Comparison of ENCODE assay signal across 1 cellular context in the genomic region with DNA sequence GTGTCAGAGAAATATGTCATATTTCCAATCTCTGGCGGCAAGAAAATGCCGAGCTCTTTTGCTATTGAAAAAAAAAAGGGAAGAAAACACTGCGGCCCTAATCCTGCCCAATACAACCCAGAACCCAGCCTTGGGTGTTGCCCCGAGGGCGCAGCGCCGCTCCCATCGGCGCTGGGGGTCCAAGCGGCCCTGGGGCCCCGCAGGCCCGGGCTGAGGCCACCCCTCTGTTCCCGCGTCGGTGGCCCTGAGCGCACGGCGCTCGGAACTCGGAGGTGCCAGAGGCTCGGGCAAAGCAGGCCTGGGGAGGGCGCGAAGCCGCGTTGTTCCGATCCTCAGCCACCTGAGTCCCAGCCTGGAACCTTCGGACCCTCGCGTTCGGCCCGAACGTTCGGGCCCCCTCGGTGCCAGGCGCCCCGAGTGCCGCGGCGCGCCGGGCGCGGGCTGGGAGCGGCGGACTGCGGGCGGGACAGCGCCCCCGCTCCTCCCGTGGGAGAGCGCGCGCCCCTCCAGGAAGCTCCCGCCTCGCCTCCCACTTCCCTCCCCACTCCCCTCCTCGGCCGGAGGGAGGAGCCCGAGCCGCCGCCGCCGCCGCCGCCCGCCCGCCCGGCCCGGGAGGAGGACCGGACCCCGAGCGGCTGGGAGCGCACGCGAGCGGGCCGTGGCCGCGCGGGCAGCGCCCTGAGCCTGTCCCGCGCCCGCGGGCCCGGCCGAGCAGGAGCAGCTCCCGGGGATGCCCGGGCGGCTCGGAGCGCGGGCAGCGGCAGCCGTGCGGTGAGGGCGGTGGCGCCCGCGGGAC.
A peak's percentile ranks its signal among the peaks of the same experiment; 100 is the strongest.
TF ChIP-seq lines count a peak whose summit lies in the region.

A gene (plus strand): TSS at position 594 of the 796 bp plus-strand sequence. CDS start 18,160 bp downstream, outside the sequence.

TF ChIP-seq in K562, 482 proteins besides CTCF, POLR2A, EP300 and RAD21 (continued from another document and continues in another):
- TF ChIP-seq, protein P1, sequence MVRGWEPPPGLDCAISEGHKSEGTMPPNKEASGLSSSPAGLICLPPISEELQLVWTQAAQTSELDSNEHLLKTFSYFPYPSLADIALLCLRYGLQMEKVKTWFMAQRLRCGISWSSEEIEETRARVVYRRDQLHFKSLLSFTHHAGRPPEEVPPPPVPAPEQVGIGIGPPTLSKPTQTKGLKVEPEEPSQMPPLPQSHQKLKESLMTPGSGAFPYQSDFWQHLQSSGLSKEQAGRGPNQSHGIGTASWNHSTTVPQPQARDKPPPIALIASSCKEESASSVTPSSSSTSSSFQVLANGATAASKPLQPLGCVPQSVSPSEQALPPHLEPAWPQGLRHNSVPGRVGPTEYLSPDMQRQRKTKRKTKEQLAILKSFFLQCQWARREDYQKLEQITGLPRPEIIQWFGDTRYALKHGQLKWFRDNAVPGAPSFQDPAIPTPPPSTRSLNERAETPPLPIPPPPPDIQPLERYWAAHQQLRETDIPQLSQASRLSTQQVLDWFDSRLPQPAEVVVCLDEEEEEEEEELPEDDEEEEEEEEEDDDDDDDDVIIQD (CRISPR knock-in tag; IDR thresholded peaks at IDR 0.05), result no peak
- TF ChIP-seq MAZ (CRISPR knock-in tag; conservative IDR thresholded peaks at IDR 0.05 in 1 of 2, IDR thresholded peaks at IDR 0.05 in 1 of 2) (peak in 1 of 2 experiments; percentile 38; a peak in 2 of 4 replicates), XRCC3 (IDR thresholded peaks at IDR 0.05) (no peak), HDAC8 (tag; IDR thresholded peaks at IDR 0.05) (no peak), MYC (IDR thresholded peaks at IDR 0.05; ENCODE audit: low read depth, low read length) (no peak), MYC (CRISPR knock-in tag; IDR thresholded peaks at IDR 0.05; ENCODE audit: borderline replicate concordance, low read depth) (no peak), ELF1 (tag; IDR thresholded peaks at IDR 0.05) (peak; percentile 48; the same call in 1 of the 2 replicates), SIN3B (IDR thresholded peaks at IDR 0.05; ENCODE audit: low read depth) (0 out of 2 replicates have a peak, but pooled peaks have one; percentile 13), KDM5B (IDR thresholded peaks at IDR 0.05; ENCODE audit: insufficient replicate concordance, low read depth, low read length) (peak; percentile 67), ZBTB1 (CRISPR knock-in tag; IDR thresholded peaks at IDR 0.05; ENCODE audit: borderline replicate concordance, low read depth) (no peak), POLR2AphosphoS2 (IDR thresholded peaks at IDR 0.05; ENCODE audit: low read length) (no peak), FOSL1 (tag; conservative IDR thresholded peaks at IDR 0.05) (no peak), HCFC1 (IDR thresholded peaks at IDR 0.05; ENCODE audit: low read depth, low read length) (no peak), POLR2AphosphoS5 (IDR thresholded peaks at IDR 0.05; ENCODE audit: control insufficient read depth, insufficient read depth, low read depth, low read length) (no peak), RNF2 (IDR thresholded peaks at IDR 0.05) (no peak), NFIX (CRISPR knock-in tag; IDR thresholded peaks at IDR 0.05; ENCODE audit: low read depth) (no peak), EHMT2 (IDR thresholded peaks at IDR 0.05) (no peak), ELF2 (CRISPR knock-in tag; IDR thresholded peaks at IDR 0.05) (no peak), ZNF282 (CRISPR knock-in tag; IDR thresholded peaks at IDR 0.05) (0 out of 2 replicates have a peak, but pooled peaks have one; percentile 24), ZFP36 (IDR thresholded peaks at IDR 0.05; ENCODE audit: low read depth, low read length, partially characterized antibody) (no peak), TRIM28 (IDR thresholded peaks at IDR 0.05) (no peak), NCOA4 (IDR thresholded peaks at IDR 0.05; ENCODE audit: partially characterized antibody) (no peak)
- TF ChIP-seq, protein P2, sequence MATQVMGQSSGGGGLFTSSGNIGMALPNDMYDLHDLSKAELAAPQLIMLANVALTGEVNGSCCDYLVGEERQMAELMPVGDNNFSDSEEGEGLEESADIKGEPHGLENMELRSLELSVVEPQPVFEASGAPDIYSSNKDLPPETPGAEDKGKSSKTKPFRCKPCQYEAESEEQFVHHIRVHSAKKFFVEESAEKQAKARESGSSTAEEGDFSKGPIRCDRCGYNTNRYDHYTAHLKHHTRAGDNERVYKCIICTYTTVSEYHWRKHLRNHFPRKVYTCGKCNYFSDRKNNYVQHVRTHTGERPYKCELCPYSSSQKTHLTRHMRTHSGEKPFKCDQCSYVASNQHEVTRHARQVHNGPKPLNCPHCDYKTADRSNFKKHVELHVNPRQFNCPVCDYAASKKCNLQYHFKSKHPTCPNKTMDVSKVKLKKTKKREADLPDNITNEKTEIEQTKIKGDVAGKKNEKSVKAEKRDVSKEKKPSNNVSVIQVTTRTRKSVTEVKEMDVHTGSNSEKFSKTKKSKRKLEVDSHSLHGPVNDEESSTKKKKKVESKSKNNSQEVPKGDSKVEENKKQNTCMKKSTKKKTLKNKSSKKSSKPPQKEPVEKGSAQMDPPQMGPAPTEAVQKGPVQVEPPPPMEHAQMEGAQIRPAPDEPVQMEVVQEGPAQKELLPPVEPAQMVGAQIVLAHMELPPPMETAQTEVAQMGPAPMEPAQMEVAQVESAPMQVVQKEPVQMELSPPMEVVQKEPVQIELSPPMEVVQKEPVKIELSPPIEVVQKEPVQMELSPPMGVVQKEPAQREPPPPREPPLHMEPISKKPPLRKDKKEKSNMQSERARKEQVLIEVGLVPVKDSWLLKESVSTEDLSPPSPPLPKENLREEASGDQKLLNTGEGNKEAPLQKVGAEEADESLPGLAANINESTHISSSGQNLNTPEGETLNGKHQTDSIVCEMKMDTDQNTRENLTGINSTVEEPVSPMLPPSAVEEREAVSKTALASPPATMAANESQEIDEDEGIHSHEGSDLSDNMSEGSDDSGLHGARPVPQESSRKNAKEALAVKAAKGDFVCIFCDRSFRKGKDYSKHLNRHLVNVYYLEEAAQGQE (CRISPR knock-in tag; IDR thresholded peaks at IDR 0.05; ENCODE audit: low read depth), result no peak
- TF ChIP-seq, protein P3, sequence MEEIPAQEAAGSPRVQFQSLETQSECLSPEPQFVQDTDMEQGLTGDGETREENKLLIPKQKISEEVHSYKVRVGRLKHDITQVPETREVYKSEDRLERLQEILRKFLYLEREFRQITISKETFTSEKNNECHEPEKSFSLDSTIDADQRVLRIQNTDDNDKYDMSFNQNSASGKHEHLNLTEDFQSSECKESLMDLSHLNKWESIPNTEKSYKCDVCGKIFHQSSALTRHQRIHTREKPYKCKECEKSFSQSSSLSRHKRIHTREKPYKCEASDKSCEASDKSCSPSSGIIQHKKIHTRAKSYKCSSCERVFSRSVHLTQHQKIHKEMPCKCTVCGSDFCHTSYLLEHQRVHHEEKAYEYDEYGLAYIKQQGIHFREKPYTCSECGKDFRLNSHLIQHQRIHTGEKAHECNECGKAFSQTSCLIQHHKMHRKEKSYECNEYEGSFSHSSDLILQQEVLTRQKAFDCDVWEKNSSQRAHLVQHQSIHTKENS (CRISPR knock-in tag; IDR thresholded peaks at IDR 0.05), result no peak
- TF ChIP-seq, protein P4, sequence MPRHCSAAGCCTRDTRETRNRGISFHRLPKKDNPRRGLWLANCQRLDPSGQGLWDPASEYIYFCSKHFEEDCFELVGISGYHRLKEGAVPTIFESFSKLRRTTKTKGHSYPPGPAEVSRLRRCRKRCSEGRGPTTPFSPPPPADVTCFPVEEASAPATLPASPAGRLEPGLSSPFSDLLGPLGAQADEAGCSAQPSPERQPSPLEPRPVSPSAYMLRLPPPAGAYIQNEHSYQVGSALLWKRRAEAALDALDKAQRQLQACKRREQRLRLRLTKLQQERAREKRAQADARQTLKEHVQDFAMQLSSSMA (CRISPR knock-in tag; IDR thresholded peaks at IDR 0.05), result no peak
- TF ChIP-seq, protein P5, sequence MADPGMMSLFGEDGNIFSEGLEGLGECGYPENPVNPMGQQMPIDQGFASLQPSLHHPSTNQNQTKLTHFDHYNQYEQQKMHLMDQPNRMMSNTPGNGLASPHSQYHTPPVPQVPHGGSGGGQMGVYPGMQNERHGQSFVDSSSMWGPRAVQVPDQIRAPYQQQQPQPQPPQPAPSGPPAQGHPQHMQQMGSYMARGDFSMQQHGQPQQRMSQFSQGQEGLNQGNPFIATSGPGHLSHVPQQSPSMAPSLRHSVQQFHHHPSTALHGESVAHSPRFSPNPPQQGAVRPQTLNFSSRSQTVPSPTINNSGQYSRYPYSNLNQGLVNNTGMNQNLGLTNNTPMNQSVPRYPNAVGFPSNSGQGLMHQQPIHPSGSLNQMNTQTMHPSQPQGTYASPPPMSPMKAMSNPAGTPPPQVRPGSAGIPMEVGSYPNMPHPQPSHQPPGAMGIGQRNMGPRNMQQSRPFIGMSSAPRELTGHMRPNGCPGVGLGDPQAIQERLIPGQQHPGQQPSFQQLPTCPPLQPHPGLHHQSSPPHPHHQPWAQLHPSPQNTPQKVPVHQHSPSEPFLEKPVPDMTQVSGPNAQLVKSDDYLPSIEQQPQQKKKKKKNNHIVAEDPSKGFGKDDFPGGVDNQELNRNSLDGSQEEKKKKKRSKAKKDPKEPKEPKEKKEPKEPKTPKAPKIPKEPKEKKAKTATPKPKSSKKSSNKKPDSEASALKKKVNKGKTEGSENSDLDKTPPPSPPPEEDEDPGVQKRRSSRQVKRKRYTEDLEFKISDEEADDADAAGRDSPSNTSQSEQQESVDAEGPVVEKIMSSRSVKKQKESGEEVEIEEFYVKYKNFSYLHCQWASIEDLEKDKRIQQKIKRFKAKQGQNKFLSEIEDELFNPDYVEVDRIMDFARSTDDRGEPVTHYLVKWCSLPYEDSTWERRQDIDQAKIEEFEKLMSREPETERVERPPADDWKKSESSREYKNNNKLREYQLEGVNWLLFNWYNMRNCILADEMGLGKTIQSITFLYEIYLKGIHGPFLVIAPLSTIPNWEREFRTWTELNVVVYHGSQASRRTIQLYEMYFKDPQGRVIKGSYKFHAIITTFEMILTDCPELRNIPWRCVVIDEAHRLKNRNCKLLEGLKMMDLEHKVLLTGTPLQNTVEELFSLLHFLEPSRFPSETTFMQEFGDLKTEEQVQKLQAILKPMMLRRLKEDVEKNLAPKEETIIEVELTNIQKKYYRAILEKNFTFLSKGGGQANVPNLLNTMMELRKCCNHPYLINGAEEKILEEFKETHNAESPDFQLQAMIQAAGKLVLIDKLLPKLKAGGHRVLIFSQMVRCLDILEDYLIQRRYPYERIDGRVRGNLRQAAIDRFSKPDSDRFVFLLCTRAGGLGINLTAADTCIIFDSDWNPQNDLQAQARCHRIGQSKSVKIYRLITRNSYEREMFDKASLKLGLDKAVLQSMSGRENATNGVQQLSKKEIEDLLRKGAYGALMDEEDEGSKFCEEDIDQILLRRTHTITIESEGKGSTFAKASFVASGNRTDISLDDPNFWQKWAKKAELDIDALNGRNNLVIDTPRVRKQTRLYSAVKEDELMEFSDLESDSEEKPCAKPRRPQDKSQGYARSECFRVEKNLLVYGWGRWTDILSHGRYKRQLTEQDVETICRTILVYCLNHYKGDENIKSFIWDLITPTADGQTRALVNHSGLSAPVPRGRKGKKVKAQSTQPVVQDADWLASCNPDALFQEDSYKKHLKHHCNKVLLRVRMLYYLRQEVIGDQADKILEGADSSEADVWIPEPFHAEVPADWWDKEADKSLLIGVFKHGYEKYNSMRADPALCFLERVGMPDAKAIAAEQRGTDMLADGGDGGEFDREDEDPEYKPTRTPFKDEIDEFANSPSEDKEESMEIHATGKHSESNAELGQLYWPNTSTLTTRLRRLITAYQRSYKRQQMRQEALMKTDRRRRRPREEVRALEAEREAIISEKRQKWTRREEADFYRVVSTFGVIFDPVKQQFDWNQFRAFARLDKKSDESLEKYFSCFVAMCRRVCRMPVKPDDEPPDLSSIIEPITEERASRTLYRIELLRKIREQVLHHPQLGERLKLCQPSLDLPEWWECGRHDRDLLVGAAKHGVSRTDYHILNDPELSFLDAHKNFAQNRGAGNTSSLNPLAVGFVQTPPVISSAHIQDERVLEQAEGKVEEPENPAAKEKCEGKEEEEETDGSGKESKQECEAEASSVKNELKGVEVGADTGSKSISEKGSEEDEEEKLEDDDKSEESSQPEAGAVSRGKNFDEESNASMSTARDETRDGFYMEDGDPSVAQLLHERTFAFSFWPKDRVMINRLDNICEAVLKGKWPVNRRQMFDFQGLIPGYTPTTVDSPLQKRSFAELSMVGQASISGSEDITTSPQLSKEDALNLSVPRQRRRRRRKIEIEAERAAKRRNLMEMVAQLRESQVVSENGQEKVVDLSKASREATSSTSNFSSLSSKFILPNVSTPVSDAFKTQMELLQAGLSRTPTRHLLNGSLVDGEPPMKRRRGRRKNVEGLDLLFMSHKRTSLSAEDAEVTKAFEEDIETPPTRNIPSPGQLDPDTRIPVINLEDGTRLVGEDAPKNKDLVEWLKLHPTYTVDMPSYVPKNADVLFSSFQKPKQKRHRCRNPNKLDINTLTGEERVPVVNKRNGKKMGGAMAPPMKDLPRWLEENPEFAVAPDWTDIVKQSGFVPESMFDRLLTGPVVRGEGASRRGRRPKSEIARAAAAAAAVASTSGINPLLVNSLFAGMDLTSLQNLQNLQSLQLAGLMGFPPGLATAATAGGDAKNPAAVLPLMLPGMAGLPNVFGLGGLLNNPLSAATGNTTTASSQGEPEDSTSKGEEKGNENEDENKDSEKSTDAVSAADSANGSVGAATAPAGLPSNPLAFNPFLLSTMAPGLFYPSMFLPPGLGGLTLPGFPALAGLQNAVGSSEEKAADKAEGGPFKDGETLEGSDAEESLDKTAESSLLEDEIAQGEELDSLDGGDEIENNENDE (IDR thresholded peaks at IDR 0.05; ENCODE audit: low read depth, low read length), result no peak
- TF ChIP-seq, protein P6, sequence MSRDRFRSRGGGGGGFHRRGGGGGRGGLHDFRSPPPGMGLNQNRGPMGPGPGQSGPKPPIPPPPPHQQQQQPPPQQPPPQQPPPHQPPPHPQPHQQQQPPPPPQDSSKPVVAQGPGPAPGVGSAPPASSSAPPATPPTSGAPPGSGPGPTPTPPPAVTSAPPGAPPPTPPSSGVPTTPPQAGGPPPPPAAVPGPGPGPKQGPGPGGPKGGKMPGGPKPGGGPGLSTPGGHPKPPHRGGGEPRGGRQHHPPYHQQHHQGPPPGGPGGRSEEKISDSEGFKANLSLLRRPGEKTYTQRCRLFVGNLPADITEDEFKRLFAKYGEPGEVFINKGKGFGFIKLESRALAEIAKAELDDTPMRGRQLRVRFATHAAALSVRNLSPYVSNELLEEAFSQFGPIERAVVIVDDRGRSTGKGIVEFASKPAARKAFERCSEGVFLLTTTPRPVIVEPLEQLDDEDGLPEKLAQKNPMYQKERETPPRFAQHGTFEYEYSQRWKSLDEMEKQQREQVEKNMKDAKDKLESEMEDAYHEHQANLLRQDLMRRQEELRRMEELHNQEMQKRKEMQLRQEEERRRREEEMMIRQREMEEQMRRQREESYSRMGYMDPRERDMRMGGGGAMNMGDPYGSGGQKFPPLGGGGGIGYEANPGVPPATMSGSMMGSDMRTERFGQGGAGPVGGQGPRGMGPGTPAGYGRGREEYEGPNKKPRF (IDR thresholded peaks at IDR 0.05; ENCODE audit: low read depth, low read length), result no peak
- TF ChIP-seq, protein P7, sequence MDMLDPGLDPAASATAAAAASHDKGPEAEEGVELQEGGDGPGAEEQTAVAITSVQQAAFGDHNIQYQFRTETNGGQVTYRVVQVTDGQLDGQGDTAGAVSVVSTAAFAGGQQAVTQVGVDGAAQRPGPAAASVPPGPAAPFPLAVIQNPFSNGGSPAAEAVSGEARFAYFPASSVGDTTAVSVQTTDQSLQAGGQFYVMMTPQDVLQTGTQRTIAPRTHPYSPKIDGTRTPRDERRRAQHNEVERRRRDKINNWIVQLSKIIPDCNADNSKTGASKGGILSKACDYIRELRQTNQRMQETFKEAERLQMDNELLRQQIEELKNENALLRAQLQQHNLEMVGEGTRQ (CRISPR knock-in tag; IDR thresholded peaks at IDR 0.05), result no peak
- TF ChIP-seq, protein P8, sequence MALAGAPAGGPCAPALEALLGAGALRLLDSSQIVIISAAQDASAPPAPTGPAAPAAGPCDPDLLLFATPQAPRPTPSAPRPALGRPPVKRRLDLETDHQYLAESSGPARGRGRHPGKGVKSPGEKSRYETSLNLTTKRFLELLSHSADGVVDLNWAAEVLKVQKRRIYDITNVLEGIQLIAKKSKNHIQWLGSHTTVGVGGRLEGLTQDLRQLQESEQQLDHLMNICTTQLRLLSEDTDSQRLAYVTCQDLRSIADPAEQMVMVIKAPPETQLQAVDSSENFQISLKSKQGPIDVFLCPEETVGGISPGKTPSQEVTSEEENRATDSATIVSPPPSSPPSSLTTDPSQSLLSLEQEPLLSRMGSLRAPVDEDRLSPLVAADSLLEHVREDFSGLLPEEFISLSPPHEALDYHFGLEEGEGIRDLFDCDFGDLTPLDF (CRISPR knock-in tag; IDR thresholded peaks at IDR 0.05), result no peak
